20 cellular contexts compared by ENCODE assay signal in genomic region chr16:12876778-12877177, GRCh38. TPM values are rescaled to one million over a fixed set of nuclear protein-coding genes. Genes with fewer than 3 reads are reported as not detected.
"Had no signal": no experiment of that assay in that cellular context is flagged by ENCODE, and none has a peak within 500 bp of the region (broad histone marks: within the 10 kb centered on the region; RNA-seq: fewer than 3 reads in every experiment).

No MANE protein-coding gene starts in this region.

- H3K4me3 Mint-ChIP-seq: activated B cell treated with CpG ODN at 0.5 μM for 24 hours; activated CD8-positive, alpha-beta T cell treated with anti-CD3 and anti-CD28 coated beads, Interleukin-2, amount 10 ng/mL, durations not matched to agents 7 days and 5 days; activated naive CD4-positive, alpha-beta T cell treated with anti-CD3 and anti-CD28 coated beads, Interleukin-2, amount 50 U/mL, for 24 hours; neural progenitor cell; stimulated activated memory B cell treated with anti-CD40 and anti-IgM and Interleukin-4, amounts not matched to agents 10 μg/mL and 1 μg/mL and 100 μg/mL, for 72 hours had no signal

- H3K36me3 ChIP-seq: adrenal gland, gastroesophageal sphincter, neural progenitor cell, pancreas, thyroid gland, uterus had no signal

- H3K4me3 ChIP-seq: adrenal gland, gastroesophageal sphincter, neural progenitor cell, pancreas, thyroid gland, uterus had no signal

- H3K27ac Mint-ChIP-seq: activated B cell treated with CpG ODN at 0.5 μM for 24 hours; activated CD8-positive, alpha-beta T cell treated with anti-CD3 and anti-CD28 coated beads, Interleukin-2, amount 10 ng/mL, durations not matched to agents 7 days and 5 days; activated naive CD4-positive, alpha-beta T cell treated with anti-CD3 and anti-CD28 coated beads, Interleukin-2, amount 50 U/mL, for 24 hours; neural progenitor cell; stimulated activated memory B cell treated with anti-CD40 and anti-IgM and Interleukin-4, amounts not matched to agents 10 μg/mL and 1 μg/mL and 100 μg/mL, for 72 hours had no signal

- H3K4me1 Mint-ChIP-seq: activated naive CD4-positive, alpha-beta T cell treated with anti-CD3 and anti-CD28 coated beads, Interleukin-2, amount 50 U/mL, for 24 hours; neural progenitor cell had no signal

- H3K36me3 Mint-ChIP-seq: activated naive CD4-positive, alpha-beta T cell treated with anti-CD3 and anti-CD28 coated beads, Interleukin-2, amount 50 U/mL, for 24 hours; neural progenitor cell; stimulated activated memory B cell treated with anti-CD40 and anti-IgM and Interleukin-4, amounts not matched to agents 10 μg/mL and 1 μg/mL and 100 μg/mL, for 72 hours had no signal

- DNase-seq: activated B cell treated with CpG ODN at 0.5 μM for 24 hours; activated CD4-positive, alpha-beta T cell treated with anti-CD3 and anti-CD28 coated beads for 48 hours; activated CD8-positive, alpha-beta memory T cell treated with anti-CD3 and anti-CD28 coated beads, Interleukin-2, amount 50 U/mL, for 4 hours; activated CD8-positive, alpha-beta T cell treated with anti-CD3 and anti-CD28 coated beads, Interleukin-2, amount 10 ng/mL, durations not matched to agents 7 days and 5 days; activated effector memory CD4-positive, alpha-beta T cell treated with anti-CD3 and anti-CD28 coated beads, Interleukin-2, amount 50 U/mL, for 16 hours; activated T-cell treated with anti-CD3 and anti-CD28 coated beads, Interleukin-2, amount 50 U/mL, for 48 hours; adrenal gland; erythroblast; pancreas; retina; stimulated activated CD4-positive, alpha-beta T cell treated with anti-CD3 and anti-CD28 coated beads, Interleukin-2, amount 100 ng/mL, for 48 hours; uterus had no signal

- H2AFZ ChIP-seq: neural progenitor cell had no signal

- H3K27me3 Mint-ChIP-seq: stimulated activated memory B cell treated with anti-CD40 and anti-IgM and Interleukin-4, amounts not matched to agents 10 μg/mL and 1 μg/mL and 100 μg/mL, for 72 hours had no signal

- H3K9me3 Mint-ChIP-seq: activated B cell treated with CpG ODN at 0.5 μM for 24 hours; activated naive CD4-positive, alpha-beta T cell treated with anti-CD3 and anti-CD28 coated beads, Interleukin-2, amount 50 U/mL, for 24 hours; neural progenitor cell had no signal

- H3K27ac ChIP-seq: adrenal gland, gastroesophageal sphincter, neural progenitor cell, pancreas, thyroid gland, uterus had no signal

- H3K4me2 ChIP-seq: neural progenitor cell had no signal

- H3K4me1 ChIP-seq: adrenal gland, gastroesophageal sphincter, neural progenitor cell, pancreas, uterus had no signal

- H3K9me3 ChIP-seq: adrenal gland, gastroesophageal sphincter, pancreas, thyroid gland, uterus had no signal

- ATAC-seq: activated CD8-positive, alpha-beta T cell treated with anti-CD3 and anti-CD28 coated beads, Interleukin-2, amount 10 ng/mL, durations not matched to agents 7 days and 5 days; gastroesophageal sphincter; pancreas; stimulated activated memory B cell treated with anti-CD40 and anti-IgM and Interleukin-4, amounts not matched to agents 10 μg/mL and 1 μg/mL and 100 μg/mL, for 72 hours had no signal

RNA-seq across cellular contexts. Expression of gene SHISA9, which starts 24.6 kb away (rescaled TPM):
- total RNA-seq: activated CD8-positive, alpha-beta T cell treated with anti-CD3 and anti-CD28 coated beads, Interleukin-2, amount 10 ng/mL, durations not matched to agents 7 days and 5 days; dermis microvascular lymphatic vessel endothelial cell; lung microvascular endothelial cell; skeletal muscle tissue had no signal
